Comparison of ENCODE assay signal across 8 cellular contexts in the genomic region with DNA sequence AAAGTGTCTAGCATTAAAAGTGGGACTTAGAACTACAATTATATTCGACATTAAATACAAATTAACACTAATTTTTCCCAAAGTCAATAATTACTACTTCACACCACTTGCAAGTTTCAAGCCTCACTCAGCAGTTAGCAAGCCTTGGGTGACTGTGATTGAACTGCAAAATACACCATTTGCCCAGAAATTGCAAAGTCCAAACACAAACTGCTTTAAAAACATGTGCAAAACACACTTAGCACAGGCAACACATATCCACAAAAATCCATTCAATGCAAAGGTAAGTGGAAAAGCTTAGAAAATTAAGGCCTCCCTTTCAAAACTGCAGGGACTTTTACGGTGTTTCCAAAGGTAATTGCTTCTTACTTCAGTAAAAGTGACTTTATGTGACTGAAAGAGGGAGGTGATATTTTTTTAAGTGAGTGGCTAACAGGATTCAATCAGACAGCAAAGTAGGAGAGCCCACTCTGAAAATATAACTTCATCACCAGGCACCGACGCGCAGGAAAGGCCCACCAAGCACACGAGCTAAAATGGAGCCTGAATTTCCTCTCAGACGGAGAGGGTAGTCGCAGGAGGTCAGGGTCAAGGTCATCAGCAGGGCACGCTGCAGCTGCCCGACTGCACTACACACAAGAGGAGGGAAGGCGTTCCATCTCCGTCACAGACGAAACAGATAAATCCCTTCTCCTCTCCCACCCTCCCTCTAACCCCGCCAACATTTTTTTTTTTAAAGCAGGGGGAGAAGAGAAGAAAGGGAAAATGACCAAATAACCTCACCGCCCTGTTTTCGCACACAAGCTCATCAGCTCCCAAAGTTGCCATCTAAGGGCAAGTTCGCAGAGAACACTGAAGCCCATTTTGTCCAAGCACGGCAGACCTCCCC. TPM values are rescaled to one million over a fixed set of nuclear protein-coding genes. Genes with fewer than 3 reads are reported as not detected.
A peak's percentile ranks its signal among the peaks of the same experiment; 100 is the strongest.
DNase-seq lines count a peak whose midpoint lies in the region; ATAC-seq and TF ChIP-seq lines count a peak whose summit lies in the region.

No MANE protein-coding gene starts in this region.

- no peaks in the 10 kb centered on the region for H3K27me3 ChIP-seq in CD4-positive, alpha-beta T cell (ENCODE audit: control insufficient read depth, insufficient read depth, low read length)
- no peaks in the 10 kb centered on the region for H3K27me3 ChIP-seq in parathyroid adenoma (ENCODE audit: control insufficient read depth, insufficient read depth, low read length)

- POLR2A ChIA-PET in CD4-positive, alpha-beta T cell (lab: Charles Lee), result interaction anchor here (0.8 to 1.2 kb wide), 3 partner anchors 40 to 203 kb away, joined by 3 to 4 read pairs (median 3); no protein-coding TSS in a partner anchor

- peaks cover 5% of the 10 kb centered on the region for H3K27me3 Mint-ChIP-seq in CD4-positive, alpha-beta T cell
- H3K27me3 Mint-ChIP-seq in activated CD8-positive, alpha-beta memory T cell treated with anti-CD3 and anti-CD28 coated beads, Interleukin-2, amount 10 ng/mL, durations not matched to agents 7 days and 5 days, result peaks cover 9% of the 10 kb centered on the region

- peak overlapping the region; percentile 76 for H3K4me2 ChIP-seq in parathyroid adenoma (ENCODE audit: low read length)

- no peak for DNase-seq in CD4-positive, alpha-beta T cell
- peak; percentile 69 for DNase-seq in activated CD8-positive, alpha-beta memory T cell treated with anti-CD3 and anti-CD28 coated beads, Interleukin-2, amount 10 ng/mL, durations not matched to agents 7 days and 5 days
- peak; percentile 68 for DNase-seq in Right ventricle myocardium superior
- no peak for DNase-seq in NCI-H2107 (lab: John Stamatoyannopoulos, UW)

- intact Hi-C loops in CD4-positive, alpha-beta T cell (cut with DNase I, micrococcal nuclease), result loop anchor here (5.0 to 10.0 kb wide), 7 partner anchors 93 to 758 kb away; partner anchors contain the start of genes LSM6 (in 2 of the 2) and MMAA (in 1 of the 2)
- intact Hi-C loops in Right ventricle myocardium superior (cut with DNase I), result loop anchor here (2.0 to 10.0 kb wide), 2 partner anchors 49 to 239 kb away; partner anchors contain the start of gene LSM6

- CTCF ChIA-PET in CD4-positive, alpha-beta T cell (lab: Charles Lee), result interaction anchor here (1.2 kb wide), 1 partner anchor 56 kb away, joined by 3 read pairs; no protein-coding TSS in a partner anchor
- CTCF ChIA-PET in activated CD8-positive, alpha-beta memory T cell treated with anti-CD3 and anti-CD28 coated beads, Interleukin-2, amount 10 ng/mL, durations not matched to agents 7 days and 5 days (lab: Charles Lee), result interaction anchor here (1.2 to 1.6 kb wide), 3 partner anchors 9 to 47 kb away, joined by 3 to 6 read pairs (median 3); no protein-coding TSS in a partner anchor

- peak overlapping the region; percentile 85 for H2AFZ ChIP-seq in parathyroid adenoma

- no peaks in the 10 kb centered on the region for H3K36me3 ChIP-seq in parathyroid adenoma (ENCODE audit: control insufficient read depth, insufficient read depth, low read length)

- H3K4me3 Mint-ChIP-seq in CD4-positive, alpha-beta T cell, result peak overlapping the region; percentile 98
- peak overlapping the region; percentile 99 for H3K4me3 Mint-ChIP-seq in activated CD8-positive, alpha-beta memory T cell treated with anti-CD3 and anti-CD28 coated beads, Interleukin-2, amount 10 ng/mL, durations not matched to agents 7 days and 5 days

- H3K4me1 ChIP-seq in parathyroid adenoma, result no peaks in the 10 kb centered on the region

- H3K36me3 Mint-ChIP-seq in CD4-positive, alpha-beta T cell (ENCODE audit: low read depth), result peaks cover 18% of the 10 kb centered on the region
- H3K36me3 Mint-ChIP-seq in activated CD8-positive, alpha-beta memory T cell treated with anti-CD3 and anti-CD28 coated beads, Interleukin-2, amount 10 ng/mL, durations not matched to agents 7 days and 5 days, result peaks cover 8% of the 10 kb centered on the region

- no peaks in the 10 kb centered on the region for H3K9me3 Mint-ChIP-seq in CD4-positive, alpha-beta T cell
- no peaks in the 10 kb centered on the region for H3K9me3 Mint-ChIP-seq in activated CD8-positive, alpha-beta memory T cell treated with anti-CD3 and anti-CD28 coated beads, Interleukin-2, amount 10 ng/mL, durations not matched to agents 7 days and 5 days (ENCODE audit: low read depth)

- H3K4me3 ChIP-seq in parathyroid adenoma (ENCODE audit: low read depth, low read length), result peak overlapping the region; percentile 78

- H3K9me3 ChIP-seq in CD4-positive, alpha-beta T cell (ENCODE audit: control insufficient read depth, low read length), result no peaks in the 10 kb centered on the region
- H3K9me3 ChIP-seq in parathyroid adenoma (ENCODE audit: control insufficient read depth, low read length), result no peaks in the 10 kb centered on the region

- ATAC-seq in CD4-positive, alpha-beta T cell (ENCODE audit: poor library complexity), result no peak
- ATAC-seq in GM18909 (IDR thresholded peaks at IDR 0.05; ENCODE audit: poor library complexity, unreplicated experiment) (peak; percentile 46), HG03442 (IDR thresholded peaks at IDR 0.05; ENCODE audit: unreplicated experiment) (peak; percentile 30), Right ventricle myocardium superior (ENCODE audit: poor library complexity) (peak; percentile 49), GM19324 (IDR thresholded peaks at IDR 0.05; ENCODE audit: low FRiP score, unreplicated experiment) (no peak)
- peak; percentile 36 for ATAC-seq in activated CD8-positive, alpha-beta memory T cell treated with anti-CD3 and anti-CD28 coated beads, Interleukin-2, amount 10 ng/mL, durations not matched to agents 7 days and 5 days

- no peak for TF ChIP-seq CTCF in CD4-positive, alpha-beta T cell (IDR thresholded peaks at IDR 0.05)
- TF ChIP-seq CTCF in parathyroid adenoma (IDR thresholded peaks at IDR 0.05), result no peak

- H3K4me1 Mint-ChIP-seq in CD4-positive, alpha-beta T cell (ENCODE audit: low read depth), result peaks cover 52% of the 10 kb centered on the region
- H3K4me1 Mint-ChIP-seq in activated CD8-positive, alpha-beta memory T cell treated with anti-CD3 and anti-CD28 coated beads, Interleukin-2, amount 10 ng/mL, durations not matched to agents 7 days and 5 days, result peaks cover 37% of the 10 kb centered on the region

- H3K27ac Mint-ChIP-seq in CD4-positive, alpha-beta T cell, result peak overlapping the region; percentile 90
- peak overlapping the region; percentile 93 for H3K27ac Mint-ChIP-seq in activated CD8-positive, alpha-beta memory T cell treated with anti-CD3 and anti-CD28 coated beads, Interleukin-2, amount 10 ng/mL, durations not matched to agents 7 days and 5 days

- no peaks in the 10 kb centered on the region for H3K79me2 ChIP-seq in parathyroid adenoma

- H3K27ac ChIP-seq in CD4-positive, alpha-beta T cell (ENCODE audit: low read depth, low read length), result peak overlapping the region; percentile 43
- peak overlapping the region; percentile 95 for H3K27ac ChIP-seq in parathyroid adenoma

- H3K9ac ChIP-seq in parathyroid adenoma, result no peak overlapping the region

RNA-seq across cellular contexts. Expression of gene ZNF827, which starts 3.1 kb away (rescaled TPM):
- total RNA-seq in CD4-positive, alpha-beta T cell, result 10 to 100 TPM; 13.7 to 14.3 TPM
- 10 to 100 TPM; 20.1 to 24.7 TPM for total RNA-seq in activated CD8-positive, alpha-beta memory T cell treated with anti-CD3 and anti-CD28 coated beads, Interleukin-2, amount 10 ng/mL, durations not matched to agents 7 days and 5 days
- total RNA-seq in Right ventricle myocardium superior, result 13.0 TPM

Comparison
In these comparisons a context has a peak if more than half of its experiments do, and no peak if none do; other contexts are left out.
1. ATAC-seq: peak in GM18909 (single experiment), HG03442 (single experiment), activated CD8-positive, alpha-beta memory T cell treated with anti-CD3 and anti-CD28 coated beads, Interleukin-2, amount 10 ng/mL, durations not matched to agents 7 days and 5 days (single experiment) and Right ventricle myocardium superior (single experiment); none in CD4-positive, alpha-beta T cell (single experiment) and GM19324 (single experiment).
2. DNase-seq: peak in activated CD8-positive, alpha-beta memory T cell treated with anti-CD3 and anti-CD28 coated beads, Interleukin-2, amount 10 ng/mL, durations not matched to agents 7 days and 5 days (single experiment) and Right ventricle myocardium superior (single experiment); none in CD4-positive, alpha-beta T cell (0 of 10) and NCI-H2107 (single experiment).